ENCODE assay signal across 20 cellular contexts in the genomic region with DNA sequence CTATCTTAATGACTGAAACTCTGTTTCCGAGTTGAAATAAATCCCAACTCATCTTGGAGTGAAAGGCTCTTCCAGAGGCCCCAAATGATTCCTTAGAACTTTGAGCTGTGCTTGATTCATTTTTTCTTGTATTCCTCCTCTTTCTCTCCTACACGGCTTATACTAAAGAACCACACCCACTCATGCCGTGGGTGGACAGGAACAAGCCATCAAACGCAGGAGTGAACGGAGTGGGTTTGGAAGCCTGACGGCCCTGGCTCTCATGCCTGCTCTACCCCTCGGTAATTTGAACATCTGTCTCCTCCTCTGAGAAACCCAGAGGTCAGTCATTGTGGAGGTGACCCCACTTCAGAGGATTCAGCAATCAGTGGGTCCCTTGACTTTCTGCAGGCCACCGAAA.
A peak's percentile ranks its signal among the peaks of the same experiment; 100 is the strongest.
DNase-seq lines count a peak whose midpoint lies in the region; ATAC-seq and TF ChIP-seq lines count a peak whose summit lies in the region.
"Had no signal": no experiment of that assay in that cellular context is flagged by ENCODE, and none has a peak within 500 bp of the region (broad histone marks: within the 10 kb centered on the region; RNA-seq: fewer than 3 reads in every experiment).

No MANE protein-coding gene starts in this region.

- ATAC-seq in activated T-helper 17 cell treated with anti-CD3 and anti-CD28 coated beads, Interleukin-2, amount 50 U/mL, for 72 hours (replicated peaks) = no peak
- no peak for ATAC-seq in GM19397 (IDR thresholded peaks at IDR 0.05; ENCODE audit: unreplicated experiment)
- ATAC-seq in HG02885 (IDR thresholded peaks at IDR 0.05; ENCODE audit: poor library complexity, unreplicated experiment) = no peak

- H3K4me2 ChIP-seq in neural cell (ENCODE audit: low read length) (no peak overlapping the region), smooth muscle cell (peak overlapping the region; percentile 56)
- H3K4me2 ChIP-seq: PC-9 had no signal

- H3K79me2 ChIP-seq in neural cell (replicated peaks; ENCODE audit: insufficient read depth, low read length) = no peaks in the 10 kb centered on the region
- no peaks in the 10 kb centered on the region for H3K79me2 ChIP-seq in smooth muscle cell (ENCODE audit: low read depth)

- H3K4me1 ChIP-seq in esophagus squamous epithelium = peaks cover 0 to 28% (median 2%) of the 10 kb centered on the region in 3 donors
- H3K4me1 ChIP-seq in smooth muscle cell (ENCODE audit: low read depth) = peaks cover 12% of the 10 kb centered on the region
- H3K4me1 ChIP-seq: SJCRH30 had no signal

- intact Hi-C loops in esophagus squamous epithelium (cut with DNase I) = no loop called here

- H2AFZ ChIP-seq in neural cell (ENCODE audit: low read depth, low read length) = no peak overlapping the region
- peak overlapping the region; percentile 83 for H2AFZ ChIP-seq in smooth muscle cell (ENCODE audit: low read depth)
- H2AFZ ChIP-seq: PC-9 had no signal

- no peak overlapping the region for H3K27ac Mint-ChIP-seq in activated T-helper 17 cell treated with anti-CD3 and anti-CD28 coated beads, Interleukin-2, amount 50 U/mL, for 72 hours
- H3K27ac Mint-ChIP-seq: CD4-positive, alpha-beta T cell had no signal

- no peak for TF ChIP-seq POLR2A in esophagus squamous epithelium (IDR thresholded peaks at IDR 0.05)

- TF ChIP-seq EP300 in neural cell (conservative IDR thresholded peaks at IDR 0.05; ENCODE audit: poor library complexity, severe bottlenecking) = no peak

- H3K36me3 Mint-ChIP-seq in activated T-helper 17 cell treated with anti-CD3 and anti-CD28 coated beads, Interleukin-2, amount 50 U/mL, for 72 hours (ENCODE audit: low read depth) = no peaks in the 10 kb centered on the region

- H3K36me3 ChIP-seq in esophagus squamous epithelium = no peaks in the 10 kb centered on the region
- H3K36me3 ChIP-seq in neural cell (ENCODE audit: insufficient read depth, low read length) = no peaks in the 10 kb centered on the region
- H3K36me3 ChIP-seq in smooth muscle cell (ENCODE audit: low read depth) = no peaks in the 10 kb centered on the region
- H3K36me3 ChIP-seq: SJCRH30 had no signal

- H3K9ac ChIP-seq in neural cell (ENCODE audit: low read length) (peak overlapping the region; percentile 42), smooth muscle cell (ENCODE audit: low read depth) (no peak overlapping the region)

- DNase-seq in esophagus squamous epithelium (lab: John Stamatoyannopoulos, UW) (no peak), smooth muscle cell (lab: John Stamatoyannopoulos, UW; ENCODE audit: unreplicated experiment) (no peak), middle frontal gyrus (ENCODE audit: extremely low spot score, low spot score) (no peak)
- DNase-seq: ACHN; Calu3; CD4-positive, alpha-beta T cell; DMS53; HCEC 1CT; MV-4-11; NCI-H1417 treated with DMSO at 0.1 percent for 48 hours; NCI-H1930; NCI-H2171; NCI-H446 treated with DMSO at 0.1 percent for 48 hours; PC-9; SJCRH30 had no signal

- no peaks in the 10 kb centered on the region for H3K4me1 Mint-ChIP-seq in activated T-helper 17 cell treated with anti-CD3 and anti-CD28 coated beads, Interleukin-2, amount 50 U/mL, for 72 hours

- H3K4me3 Mint-ChIP-seq in activated T-helper 17 cell treated with anti-CD3 and anti-CD28 coated beads, Interleukin-2, amount 50 U/mL, for 72 hours = peak overlapping the region; percentile 3
- H3K4me3 Mint-ChIP-seq: CD4-positive, alpha-beta T cell had no signal

- H3F3A ChIP-seq in neural cell (ENCODE audit: insufficient read depth, low read length, poor library complexity, severe bottlenecking) (no peaks in the 10 kb centered on the region), smooth muscle cell (ENCODE audit: low read depth) (peaks cover 5% of the 10 kb centered on the region)

- peak overlapping the region; percentile 31 to 79 (median 60) for H3K27ac ChIP-seq in esophagus squamous epithelium
- H3K27ac ChIP-seq in neural cell (ENCODE audit: low read length) = peak overlapping the region; percentile 39
- H3K27ac ChIP-seq in smooth muscle cell (ENCODE audit: low read depth) = peak overlapping the region; percentile 50
- H3K27ac ChIP-seq: HL-60, PC-9, SJCRH30 had no signal

- H3K9me3 ChIP-seq in esophagus squamous epithelium (no peaks in the 10 kb centered on the region), neural cell (ENCODE audit: low read length) (no peaks in the 10 kb centered on the region), smooth muscle cell (replicated peaks; ENCODE audit: low read depth) (no peaks in the 10 kb centered on the region)
- H3K9me3 ChIP-seq: SJCRH30 had no signal

- H4K20me1 ChIP-seq in neural cell (ENCODE audit: insufficient read depth) (no peaks in the 10 kb centered on the region), smooth muscle cell (ENCODE audit: low read depth) (no peaks in the 10 kb centered on the region)

- no peaks in the 10 kb centered on the region for H3K9me3 Mint-ChIP-seq in activated T-helper 17 cell treated with anti-CD3 and anti-CD28 coated beads, Interleukin-2, amount 50 U/mL, for 72 hours

- no peak for TF ChIP-seq RAD21 in neural cell (conservative IDR thresholded peaks at IDR 0.05)

- H3K9me2 ChIP-seq in neural cell (ENCODE audit: insufficient read depth, low read length) = no peaks in the 10 kb centered on the region

- no peak overlapping the region for H3K4me3 ChIP-seq in esophagus squamous epithelium
- H3K4me3 ChIP-seq in neural cell (ENCODE audit: low read length) = no peak overlapping the region
- no peak overlapping the region for H3K4me3 ChIP-seq in smooth muscle cell
- H3K4me3 ChIP-seq: PC-9, SJCRH30 had no signal

- H3K27me3 ChIP-seq in esophagus squamous epithelium (no peaks in the 10 kb centered on the region), neural cell (ENCODE audit: insufficient read depth, low read depth, low read length) (no peaks in the 10 kb centered on the region), smooth muscle cell (ENCODE audit: low read depth) (no peaks in the 10 kb centered on the region)

- 35 to 71% methylated on average over 7 to 8 of the region's 8 CpGs for WGBS in esophagus squamous epithelium, 2 donors
- 63% methylated on average over 8 of the region's 8 CpGs for WGBS in smooth muscle cell (ENCODE audit: low lambda C conversion rate)

- no peak for TF ChIP-seq CTCF in esophagus squamous epithelium (IDR thresholded peaks at IDR 0.05)
- no peak for TF ChIP-seq CTCF in neural cell (IDR thresholded peaks at IDR 0.05; ENCODE audit: poor library complexity, severe bottlenecking)
- TF ChIP-seq CTCF in smooth muscle cell (IDR thresholded peaks at IDR 0.05; ENCODE audit: borderline replicate concordance, insufficient read depth, poor library complexity, severe bottlenecking) = no peak

- peaks cover 24% of the 10 kb centered on the region for H3K27me3 Mint-ChIP-seq in activated T-helper 17 cell treated with anti-CD3 and anti-CD28 coated beads, Interleukin-2, amount 50 U/mL, for 72 hours

TF ChIP-seq in neural cell, 6 proteins besides CTCF, POLR2A, EP300 and RAD21:
- TF ChIP-seq, protein P1, sequence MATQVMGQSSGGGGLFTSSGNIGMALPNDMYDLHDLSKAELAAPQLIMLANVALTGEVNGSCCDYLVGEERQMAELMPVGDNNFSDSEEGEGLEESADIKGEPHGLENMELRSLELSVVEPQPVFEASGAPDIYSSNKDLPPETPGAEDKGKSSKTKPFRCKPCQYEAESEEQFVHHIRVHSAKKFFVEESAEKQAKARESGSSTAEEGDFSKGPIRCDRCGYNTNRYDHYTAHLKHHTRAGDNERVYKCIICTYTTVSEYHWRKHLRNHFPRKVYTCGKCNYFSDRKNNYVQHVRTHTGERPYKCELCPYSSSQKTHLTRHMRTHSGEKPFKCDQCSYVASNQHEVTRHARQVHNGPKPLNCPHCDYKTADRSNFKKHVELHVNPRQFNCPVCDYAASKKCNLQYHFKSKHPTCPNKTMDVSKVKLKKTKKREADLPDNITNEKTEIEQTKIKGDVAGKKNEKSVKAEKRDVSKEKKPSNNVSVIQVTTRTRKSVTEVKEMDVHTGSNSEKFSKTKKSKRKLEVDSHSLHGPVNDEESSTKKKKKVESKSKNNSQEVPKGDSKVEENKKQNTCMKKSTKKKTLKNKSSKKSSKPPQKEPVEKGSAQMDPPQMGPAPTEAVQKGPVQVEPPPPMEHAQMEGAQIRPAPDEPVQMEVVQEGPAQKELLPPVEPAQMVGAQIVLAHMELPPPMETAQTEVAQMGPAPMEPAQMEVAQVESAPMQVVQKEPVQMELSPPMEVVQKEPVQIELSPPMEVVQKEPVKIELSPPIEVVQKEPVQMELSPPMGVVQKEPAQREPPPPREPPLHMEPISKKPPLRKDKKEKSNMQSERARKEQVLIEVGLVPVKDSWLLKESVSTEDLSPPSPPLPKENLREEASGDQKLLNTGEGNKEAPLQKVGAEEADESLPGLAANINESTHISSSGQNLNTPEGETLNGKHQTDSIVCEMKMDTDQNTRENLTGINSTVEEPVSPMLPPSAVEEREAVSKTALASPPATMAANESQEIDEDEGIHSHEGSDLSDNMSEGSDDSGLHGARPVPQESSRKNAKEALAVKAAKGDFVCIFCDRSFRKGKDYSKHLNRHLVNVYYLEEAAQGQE (IDR thresholded peaks at IDR 0.05; ENCODE audit: borderline replicate concordance) = no peak
- TF ChIP-seq MXI1 (conservative IDR thresholded peaks at IDR 0.05; ENCODE audit: poor library complexity, severe bottlenecking) (no peak), EZH2 (IDR thresholded peaks at IDR 0.05; ENCODE audit: borderline replicate concordance, insufficient read depth, low read length, poor library complexity, severe bottlenecking) (no peak), TAF1 (IDR thresholded peaks at IDR 0.05; ENCODE audit: low read depth) (no peak), SMC3 (conservative IDR thresholded peaks at IDR 0.05; ENCODE audit: poor library complexity) (no peak), POLR2AphosphoS5 (IDR thresholded peaks at IDR 0.05) (no peak)
